Comparison of ENCODE assay signal across 1 cellular context in the genomic region with DNA sequence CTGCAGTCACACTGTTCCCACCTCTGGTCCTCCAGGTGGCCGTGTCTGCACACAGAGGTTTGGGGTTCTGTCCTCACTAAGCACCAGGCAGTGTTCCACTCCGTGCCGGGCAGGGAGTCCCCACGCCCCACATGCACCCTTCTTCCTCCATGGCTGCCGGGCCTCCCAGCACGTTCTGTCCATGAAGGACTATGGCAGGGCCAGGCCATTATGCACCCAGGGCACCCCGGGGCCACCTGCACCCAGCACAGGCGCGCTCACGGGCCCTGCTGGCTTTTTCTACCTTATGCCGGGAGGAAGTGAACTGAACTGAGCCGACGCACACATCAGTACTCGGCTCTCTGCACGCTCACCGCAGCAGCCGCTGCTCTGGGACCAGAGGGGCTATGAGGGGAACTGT.
TF ChIP-seq lines count a peak whose summit lies in the region.

No MANE protein-coding gene starts in this region.

TF ChIP-seq in K562, 482 proteins besides CTCF, POLR2A, EP300 and RAD21 (continued from another document):
- TF ChIP-seq, protein P1, sequence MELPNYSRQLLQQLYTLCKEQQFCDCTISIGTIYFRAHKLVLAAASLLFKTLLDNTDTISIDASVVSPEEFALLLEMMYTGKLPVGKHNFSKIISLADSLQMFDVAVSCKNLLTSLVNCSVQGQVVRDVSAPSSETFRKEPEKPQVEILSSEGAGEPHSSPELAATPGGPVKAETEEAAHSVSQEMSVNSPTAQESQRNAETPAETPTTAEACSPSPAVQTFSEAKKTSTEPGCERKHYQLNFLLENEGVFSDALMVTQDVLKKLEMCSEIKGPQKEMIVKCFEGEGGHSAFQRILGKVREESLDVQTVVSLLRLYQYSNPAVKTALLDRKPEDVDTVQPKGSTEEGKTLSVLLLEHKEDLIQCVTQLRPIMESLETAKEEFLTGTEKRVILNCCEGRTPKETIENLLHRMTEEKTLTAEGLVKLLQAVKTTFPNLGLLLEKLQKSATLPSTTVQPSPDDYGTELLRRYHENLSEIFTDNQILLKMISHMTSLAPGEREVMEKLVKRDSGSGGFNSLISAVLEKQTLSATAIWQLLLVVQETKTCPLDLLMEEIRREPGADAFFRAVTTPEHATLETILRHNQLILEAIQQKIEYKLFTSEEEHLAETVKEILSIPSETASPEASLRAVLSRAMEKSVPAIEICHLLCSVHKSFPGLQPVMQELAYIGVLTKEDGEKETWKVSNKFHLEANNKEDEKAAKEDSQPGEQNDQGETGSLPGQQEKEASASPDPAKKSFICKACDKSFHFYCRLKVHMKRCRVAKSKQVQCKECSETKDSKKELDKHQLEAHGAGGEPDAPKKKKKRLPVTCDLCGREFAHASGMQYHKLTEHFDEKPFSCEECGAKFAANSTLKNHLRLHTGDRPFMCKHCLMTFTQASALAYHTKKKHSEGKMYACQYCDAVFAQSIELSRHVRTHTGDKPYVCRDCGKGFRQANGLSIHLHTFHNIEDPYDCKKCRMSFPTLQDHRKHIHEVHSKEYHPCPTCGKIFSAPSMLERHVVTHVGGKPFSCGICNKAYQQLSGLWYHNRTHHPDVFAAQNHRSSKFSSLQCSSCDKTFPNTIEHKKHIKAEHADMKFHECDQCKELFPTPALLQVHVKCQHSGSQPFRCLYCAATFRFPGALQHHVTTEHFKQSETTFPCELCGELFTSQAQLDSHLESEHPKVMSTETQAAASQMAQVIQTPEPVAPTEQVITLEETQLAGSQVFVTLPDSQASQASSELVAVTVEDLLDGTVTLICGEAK (IDR thresholded peaks at IDR 0.05) = no peak
- TF ChIP-seq, protein P1 (CRISPR knock-in tag; IDR thresholded peaks at IDR 0.05) = no peak
- TF ChIP-seq, protein P2, sequence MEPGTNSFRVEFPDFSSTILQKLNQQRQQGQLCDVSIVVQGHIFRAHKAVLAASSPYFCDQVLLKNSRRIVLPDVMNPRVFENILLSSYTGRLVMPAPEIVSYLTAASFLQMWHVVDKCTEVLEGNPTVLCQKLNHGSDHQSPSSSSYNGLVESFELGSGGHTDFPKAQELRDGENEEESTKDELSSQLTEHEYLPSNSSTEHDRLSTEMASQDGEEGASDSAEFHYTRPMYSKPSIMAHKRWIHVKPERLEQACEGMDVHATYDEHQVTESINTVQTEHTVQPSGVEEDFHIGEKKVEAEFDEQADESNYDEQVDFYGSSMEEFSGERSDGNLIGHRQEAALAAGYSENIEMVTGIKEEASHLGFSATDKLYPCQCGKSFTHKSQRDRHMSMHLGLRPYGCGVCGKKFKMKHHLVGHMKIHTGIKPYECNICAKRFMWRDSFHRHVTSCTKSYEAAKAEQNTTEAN (CRISPR knock-in tag; IDR thresholded peaks at IDR 0.05) = no peak
- TF ChIP-seq, protein P3, sequence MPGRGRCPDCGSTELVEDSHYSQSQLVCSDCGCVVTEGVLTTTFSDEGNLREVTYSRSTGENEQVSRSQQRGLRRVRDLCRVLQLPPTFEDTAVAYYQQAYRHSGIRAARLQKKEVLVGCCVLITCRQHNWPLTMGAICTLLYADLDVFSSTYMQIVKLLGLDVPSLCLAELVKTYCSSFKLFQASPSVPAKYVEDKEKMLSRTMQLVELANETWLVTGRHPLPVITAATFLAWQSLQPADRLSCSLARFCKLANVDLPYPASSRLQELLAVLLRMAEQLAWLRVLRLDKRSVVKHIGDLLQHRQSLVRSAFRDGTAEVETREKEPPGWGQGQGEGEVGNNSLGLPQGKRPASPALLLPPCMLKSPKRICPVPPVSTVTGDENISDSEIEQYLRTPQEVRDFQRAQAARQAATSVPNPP (IDR thresholded peaks at IDR 0.05; ENCODE audit: borderline replicate concordance, insufficient read depth, insufficient read length) = no peak
- TF ChIP-seq ZNF24 (IDR thresholded peaks at IDR 0.05) (no peak), FOXA3 (CRISPR knock-in tag; conservative IDR thresholded peaks at IDR 0.05 in 1 of 2, IDR thresholded peaks at IDR 0.05 in 1 of 2) (no peak)
TF ChIP-seq in K562: peak in this region for 3.
